In the genomic region with DNA sequence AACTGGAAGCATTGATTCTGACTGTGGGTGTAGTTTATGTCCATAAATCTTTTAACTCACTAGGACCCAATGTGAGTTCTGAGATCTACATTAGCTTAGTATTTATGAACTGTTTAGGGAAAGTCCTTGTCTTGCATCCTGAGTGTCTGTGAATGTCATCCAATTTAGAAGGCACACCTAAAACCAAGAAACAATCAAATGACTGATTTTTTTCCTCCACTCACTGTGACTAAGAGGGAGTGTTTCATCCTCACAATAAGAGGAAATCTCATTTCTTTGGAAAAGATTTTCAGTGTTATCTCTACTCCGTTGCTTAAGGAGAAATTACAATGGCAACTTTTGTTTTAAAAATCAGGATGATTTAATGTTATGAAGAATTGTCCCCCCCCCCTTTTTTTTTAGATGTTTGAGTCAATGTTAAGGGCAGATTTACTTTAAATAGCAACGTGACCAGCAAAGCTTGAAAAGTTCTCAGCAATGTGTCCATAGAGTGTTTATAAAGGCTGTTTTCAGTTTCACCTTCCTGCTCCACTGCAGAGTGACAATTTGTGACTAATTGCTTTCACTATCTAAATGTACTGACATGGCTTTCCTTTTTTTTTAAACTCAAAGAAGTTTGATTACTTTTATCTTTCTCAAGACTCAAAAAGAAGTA, we compare ENCODE assay signal across 10 cellular contexts.
DNase-seq lines count a peak whose midpoint lies in the region; ATAC-seq and TF ChIP-seq lines count a peak whose summit lies in the region.
"Had no signal": no experiment of that assay in that cellular context is flagged by ENCODE, and none has a peak within 500 bp of the region (broad histone marks: within the 10 kb centered on the region; RNA-seq: fewer than 3 reads in every experiment).

No MANE protein-coding gene starts in this region.

- intact Hi-C loops in head of caudate nucleus (cut with DNase I): no loop called here
- intact Hi-C loops in ovary (cut with DNase I): no loop called here

- H3K4me1 Mint-ChIP-seq in activated naive CD8-positive, alpha-beta T cell treated with anti-CD3 and anti-CD28 coated beads for 36 hours: peaks cover 5% of the 10 kb centered on the region
- H3K4me1 Mint-ChIP-seq: activated B cell treated with CpG ODN at 0.5 μM for 24 hours had no signal

- H3K9me3 ChIP-seq in ovary: no peaks in the 10 kb centered on the region
- H3K9me3 ChIP-seq: neutrophil had no signal

- no peak for TF ChIP-seq POLR2A in ovary (IDR thresholded peaks at IDR 0.05)

- DNase-seq in EL (peak; percentile 6), head of caudate nucleus (no peak), NCI-H2107 treated with DMSO at 0.1 percent for 48 hours (lab: John Stamatoyannopoulos, UW; ENCODE audit: unreplicated experiment) (no peak), ovary (no peak)
- DNase-seq in activated naive CD8-positive, alpha-beta T cell treated with anti-CD3 and anti-CD28 coated beads for 36 hours: no peak
- no peak for DNase-seq in activated CD4-positive, CD25-positive, alpha-beta regulatory T cell (lab: John Stamatoyannopoulos, UW)
- DNase-seq: activated B cell treated with CpG ODN at 0.5 μM for 24 hours had no signal

- no peak overlapping the region for H3K27ac ChIP-seq in ovary
- H3K27ac ChIP-seq: neutrophil had no signal

- TF ChIP-seq CTCF in ovary (IDR thresholded peaks at IDR 0.05): no peak

- no peaks in the 10 kb centered on the region for H3K36me3 Mint-ChIP-seq in activated naive CD8-positive, alpha-beta T cell treated with anti-CD3 and anti-CD28 coated beads for 36 hours

- H3K4me1 ChIP-seq in ovary (ENCODE audit: insufficient read depth): no peaks in the 10 kb centered on the region

- no peaks in the 10 kb centered on the region for H3K27me3 Mint-ChIP-seq in activated naive CD8-positive, alpha-beta T cell treated with anti-CD3 and anti-CD28 coated beads for 36 hours
- H3K27me3 Mint-ChIP-seq: activated B cell treated with CpG ODN at 0.5 μM for 24 hours had no signal

- peak overlapping the region; percentile 52 for H3K27ac Mint-ChIP-seq in activated naive CD8-positive, alpha-beta T cell treated with anti-CD3 and anti-CD28 coated beads for 36 hours
- H3K27ac Mint-ChIP-seq: activated B cell treated with CpG ODN at 0.5 μM for 24 hours had no signal

- H3K36me3 ChIP-seq in ovary: no peaks in the 10 kb centered on the region
- H3K36me3 ChIP-seq: neutrophil had no signal

- H3K9me3 Mint-ChIP-seq in activated naive CD8-positive, alpha-beta T cell treated with anti-CD3 and anti-CD28 coated beads for 36 hours: no peaks in the 10 kb centered on the region
- H3K9me3 Mint-ChIP-seq: activated B cell treated with CpG ODN at 0.5 μM for 24 hours had no signal

- H3K4me3 ChIP-seq in ovary: no peak overlapping the region

- no peaks in the 10 kb centered on the region for H3K27me3 ChIP-seq in ovary
- H3K27me3 ChIP-seq: neutrophil had no signal

- TF ChIP-seq EP300 in ovary (IDR thresholded peaks at IDR 0.05): no peak

- WGBS in ovary, 3 donors: 18 to 24% (median 21%) methylated on average over 2 of the region's 2 CpGs

- H3K4me3 Mint-ChIP-seq in activated naive CD8-positive, alpha-beta T cell treated with anti-CD3 and anti-CD28 coated beads for 36 hours: peak overlapping the region; percentile 29
- H3K4me3 Mint-ChIP-seq: activated B cell treated with CpG ODN at 0.5 μM for 24 hours had no signal

- ATAC-seq in GM19324 (IDR thresholded peaks at IDR 0.05; ENCODE audit: low FRiP score, unreplicated experiment) (peak; percentile 100), HG03025 (IDR thresholded peaks at IDR 0.05; ENCODE audit: low FRiP score, unreplicated experiment) (peak; percentile 100)
